ENCODE assay signal across 12 cellular contexts in the genomic region with DNA sequence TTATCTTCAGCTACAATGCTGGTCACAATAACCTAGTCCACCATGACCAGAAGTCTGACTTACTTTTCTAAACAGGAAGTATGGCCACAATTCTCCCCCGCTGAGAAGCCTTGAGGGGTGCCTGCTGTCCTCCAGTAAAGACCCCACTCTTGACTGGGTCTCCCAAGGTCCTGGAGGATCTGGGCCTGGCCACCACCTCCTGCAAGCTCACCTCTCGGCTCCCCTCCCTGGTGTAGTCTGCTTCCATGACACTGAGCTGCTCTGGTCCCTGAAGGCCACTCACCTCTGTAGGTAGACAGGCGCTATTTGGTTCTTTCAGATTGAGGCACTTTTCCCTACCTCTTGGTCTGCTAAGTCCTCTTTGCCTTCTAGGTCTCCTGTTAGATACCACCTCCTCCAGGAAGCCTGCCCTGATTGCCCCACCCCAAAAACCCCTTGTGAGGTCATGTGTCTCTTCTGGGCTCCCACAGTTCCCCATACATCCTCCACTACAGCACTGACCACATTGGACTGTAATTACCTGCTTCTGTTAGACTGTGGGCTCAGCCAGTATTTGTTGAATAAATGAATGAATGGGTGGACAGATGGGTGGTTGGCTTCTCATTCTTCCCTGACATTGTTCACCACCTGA.
"Had no signal": no experiment of that assay in that cellular context is flagged by ENCODE, and none has a peak within 500 bp of the region (broad histone marks: within the 10 kb centered on the region; RNA-seq: fewer than 3 reads in every experiment).

No MANE protein-coding gene starts in this region.

- H3K9me3 Mint-ChIP-seq: stimulated activated effector memory CD8-positive, alpha-beta T cell treated with anti-CD3 and anti-CD28 coated beads, Interleukin-12 subunit alpha, Interleukin-12 subunit beta, amount 100 ng/mL, for 72 hours had no signal

- H3K36me3 ChIP-seq: colonic mucosa, SJSA1, tibial nerve had no signal

- H3K27me3 ChIP-seq: colonic mucosa, foreskin keratinocyte, SJSA1, tibial nerve had no signal

- H3K27ac ChIP-seq: colonic mucosa, foreskin keratinocyte, parathyroid adenoma, SJSA1 had no signal

- DNase-seq: activated CD4-positive, alpha-beta T cell treated with anti-CD3 and anti-CD28 coated beads for 1 hour; activated CD8-positive, alpha-beta memory T cell treated with anti-CD3 and anti-CD28 coated beads, Interleukin-2, amount 50 U/mL, for 48 hours; activated CD8-positive, alpha-beta T cell treated with anti-CD3 and anti-CD28 coated beads, Interleukin-2, amount 10 ng/mL, durations not matched to agents 7 days and 5 days; colonic mucosa; foreskin keratinocyte; small intestine; T-helper 9 cell had no signal

- H3K9ac ChIP-seq: parathyroid adenoma had no signal

- H3K4me1 ChIP-seq: colonic mucosa, parathyroid adenoma had no signal

- H3K9me3 ChIP-seq: colonic mucosa, SJSA1, tibial nerve had no signal

- H3K4me3 ChIP-seq: colonic mucosa, SJSA1, tibial nerve had no signal

- ATAC-seq: activated CD8-positive, alpha-beta T cell treated with anti-CD3 and anti-CD28 coated beads, Interleukin-2, amount 10 ng/mL, durations not matched to agents 7 days and 5 days; foreskin keratinocyte; left colon; stimulated activated effector memory CD8-positive, alpha-beta T cell treated with anti-CD3 and anti-CD28 coated beads, Interleukin-12 subunit alpha, Interleukin-12 subunit beta, amount 100 ng/mL, for 72 hours had no signal

- H3K79me2 ChIP-seq: parathyroid adenoma had no signal

- H3K36me3 Mint-ChIP-seq: stimulated activated effector memory CD8-positive, alpha-beta T cell treated with anti-CD3 and anti-CD28 coated beads, Interleukin-12 subunit alpha, Interleukin-12 subunit beta, amount 100 ng/mL, for 72 hours had no signal

- H3K4me3 Mint-ChIP-seq: activated CD8-positive, alpha-beta T cell treated with anti-CD3 and anti-CD28 coated beads, Interleukin-2, amount 10 ng/mL, durations not matched to agents 7 days and 5 days; stimulated activated effector memory CD8-positive, alpha-beta T cell treated with anti-CD3 and anti-CD28 coated beads, Interleukin-12 subunit alpha, Interleukin-12 subunit beta, amount 100 ng/mL, for 72 hours had no signal
